Comparison of ENCODE assay signal across 15 cellular contexts in genomic region chr13:24092108-24092507, GRCh38.
"Had no signal": no experiment of that assay in that cellular context is flagged by ENCODE, and none has a peak within 500 bp of the region (broad histone marks: within the 10 kb centered on the region; RNA-seq: fewer than 3 reads in every experiment).

No MANE protein-coding gene starts in this region.

- H3K4me1 Mint-ChIP-seq: central memory CD8-positive, alpha-beta T cell had no signal

- ATAC-seq: activated naive CD4-positive, alpha-beta T cell treated with anti-CD3 and anti-CD28 coated beads, Interleukin-2, amount 50 U/mL, for 72 hours had no signal

- H3K36me3 Mint-ChIP-seq: activated naive CD4-positive, alpha-beta T cell treated with anti-CD3 and anti-CD28 coated beads, Interleukin-2, amount 50 U/mL, for 72 hours had no signal

- H3K4me3 ChIP-seq: ascending aorta, colonic mucosa, spleen, testis had no signal

- H3K9me3 Mint-ChIP-seq: activated naive CD4-positive, alpha-beta T cell treated with anti-CD3 and anti-CD28 coated beads, Interleukin-2, amount 50 U/mL, for 72 hours; central memory CD8-positive, alpha-beta T cell had no signal

- H3K27me3 Mint-ChIP-seq: central memory CD8-positive, alpha-beta T cell had no signal

- H3K4me1 ChIP-seq: ascending aorta had no signal

- H3K36me3 ChIP-seq: ascending aorta, brain microvascular endothelial cell, colonic mucosa, spleen had no signal

- H3K4me3 Mint-ChIP-seq: central memory CD8-positive, alpha-beta T cell; nephron had no signal

- H3K9me3 ChIP-seq: ascending aorta, colonic mucosa, spleen, testis had no signal

- H3K27ac Mint-ChIP-seq: activated naive CD4-positive, alpha-beta T cell treated with anti-CD3 and anti-CD28 coated beads, Interleukin-2, amount 50 U/mL, for 72 hours; nephron had no signal

- H3K27ac ChIP-seq: ascending aorta, brain microvascular endothelial cell, colonic mucosa, epithelial cell of prostate, testis had no signal

- DNase-seq: activated gamma-delta T cell treated with Interleukin-2 at 50 U/mL for 16 hours; activated T-cell treated with anti-CD3 and anti-CD28 coated beads, Interleukin-2, amount 50 U/mL, for 1 hour; brain microvascular endothelial cell; colonic mucosa; occipital lobe; spleen; stimulated activated CD4-positive, alpha-beta T cell treated with anti-CD3 and anti-CD28 coated beads, Interleukin-4, amount 100 ng/mL, for 1 hour; stimulated activated naive CD4-positive, alpha-beta T cell; T-helper 9 cell; testis had no signal

- H3K27me3 ChIP-seq: ascending aorta, colonic mucosa, spleen, testis had no signal
